8 cellular contexts compared by ENCODE assay signal in the genomic region with DNA sequence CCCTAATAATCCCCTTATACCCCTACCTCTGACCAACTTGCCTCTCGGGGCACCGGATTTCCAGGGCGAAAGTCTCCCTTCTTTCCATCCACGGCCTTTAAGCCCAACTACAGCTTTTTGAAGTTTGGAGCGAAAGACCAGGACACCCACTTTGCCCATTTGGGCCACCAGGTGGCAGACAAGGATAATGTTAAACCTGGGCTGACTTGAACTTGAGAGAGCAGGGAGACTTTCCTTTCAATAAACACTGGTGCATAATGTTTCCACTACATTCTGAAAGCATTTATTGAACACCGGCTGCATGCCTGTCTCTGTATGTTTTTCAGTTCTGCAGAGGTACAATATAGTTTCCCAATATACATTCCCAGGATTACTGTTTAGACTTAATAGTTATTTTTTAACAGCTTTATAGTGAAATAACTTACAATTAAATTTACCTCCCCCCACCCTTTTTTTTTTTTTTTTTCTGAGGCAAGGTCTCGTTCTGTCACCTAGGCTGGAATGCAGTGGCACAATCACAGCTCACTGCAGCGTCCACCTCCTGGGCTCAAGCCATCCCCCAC. TPM values are rescaled to one million over a fixed set of nuclear protein-coding genes. Genes with fewer than 3 reads are reported as not detected.
DNase-seq lines count a peak whose midpoint lies in the region; ATAC-seq and TF ChIP-seq lines count a peak whose summit lies in the region.

No MANE protein-coding gene starts in this region.

- H3K27ac Mint-ChIP-seq in MCF 10A (ENCODE audit: low read depth, unreplicated experiment) (peak overlapping the region; percentile 70), immature natural killer cell (peak overlapping the region in 1 of 6 donors; percentile 61)

- H3K4me1 Mint-ChIP-seq in MCF 10A (ENCODE audit: insufficient read depth, unreplicated experiment) (peaks cover 17% of the 10 kb centered on the region), immature natural killer cell (peaks cover 0 to 5% of the 10 kb centered on the region in 2 donors)

- H3K27me3 Mint-ChIP-seq in MCF 10A (ENCODE audit: insufficient read depth, unreplicated experiment) = no peaks in the 10 kb centered on the region
- peaks cover 8 to 21% (median 14%) of the 10 kb centered on the region in 3 donors for H3K27me3 Mint-ChIP-seq in immature natural killer cell (ENCODE audit: low read depth in 3 of 3)

- peak; percentile 56 for ATAC-seq in GM21529 (IDR thresholded peaks at IDR 0.05; ENCODE audit: unreplicated experiment)

- intact Hi-C loops in MCF 10A (cut with micrococcal nuclease) = loop anchor here (1.0 to 10.0 kb wide), 4 partner anchors 23 to 231 kb away; no protein-coding TSS in a partner anchor

- no TSS peak for BruUV-seq in MCF 10A (replicated peaks; lab: Mats Ljungman, UMichigan)

- no peak overlapping the region for H3K27ac ChIP-seq in VCaP

- POLR2A ChIA-PET in MCF 10A (lab: Yijun Ruan, JAX) = interaction anchor here (0.6 to 3.1 kb wide), 8 partner anchors 42 to 253 kb away, joined by 3 to 10 read pairs (median 4); a partner anchor contains a TSS

- H3K4me3 Mint-ChIP-seq in MCF 10A (ENCODE audit: unreplicated experiment) = peak overlapping the region; percentile 51
- H3K4me3 Mint-ChIP-seq in immature natural killer cell = no peak overlapping the region

- H3K36me3 Mint-ChIP-seq in MCF 10A (ENCODE audit: insufficient read depth, unreplicated experiment) (no peaks in the 10 kb centered on the region), immature natural killer cell (peaks cover 0 to 4% (median 0%) of the 10 kb centered on the region in 3 donors)

- CTCF ChIA-PET in MCF 10A (lab: Yijun Ruan, JAX) = interaction anchor here (0.5 to 3.5 kb wide), 24 partner anchors 8 to 560 kb away, joined by 3 to 37 read pairs (median 4); no protein-coding TSS in a partner anchor

- H3K9me3 Mint-ChIP-seq in MCF 10A (ENCODE audit: unreplicated experiment) (no peaks in the 10 kb centered on the region), immature natural killer cell (peaks cover 0 to 3% (median 0%) of the 10 kb centered on the region in 6 donors)

- DNase-seq in AG20443 (ENCODE audit: low spot score) (peak; percentile 86), NCI-H2171 treated with DMSO at 0.1 percent for 48 hours (lab: John Stamatoyannopoulos, UW) (peak; percentile 72), MCF 10A (ENCODE audit: unreplicated experiment) (peak; percentile 88), immature natural killer cell (peak; percentile 51 to 62 (median 52)), mesenteric fat pad (ENCODE audit: low spot score) (no peak)
- peak; percentile 59 to 79 (median 70) for DNase-seq in stimulated activated CD4-positive, alpha-beta T cell treated with anti-CD3 and anti-CD28 coated beads, Interleukin-12 subunit alpha, Interleukin-12 subunit beta, amount 100 ng/mL, for 48 hours (ENCODE audit: low read depth in 2 of 3, low spot score in 1 of 3)

- TF ChIP-seq CTCF in VCaP (conservative IDR thresholded peaks at IDR 0.05) (peak; percentile 70), MCF 10A (IDR thresholded peaks at IDR 0.05; ENCODE audit: unreplicated experiment) (peak; percentile 67)

RNA-seq across cellular contexts. Expression of a gene that starts 6.9 kb away (rescaled TPM):
- total RNA-seq in MCF 10A (2022) (0.52 and 0.65 TPM in 2 replicates), mesenteric fat pad (0.55 TPM)
- polyA plus RNA-seq in immature natural killer cell = not detected

RNA-seq across cellular contexts. Expression of a gene that starts 18.9 kb away (rescaled TPM):
- total RNA-seq in MCF 10A (2022) (65.7 and 68.7 TPM in 2 replicates), mesenteric fat pad (47.6 TPM)
- 10 to 100 TPM; 13.8 to 26.2 (median 19.5) TPM for polyA plus RNA-seq in immature natural killer cell

RNA-seq across cellular contexts. Expression of a gene that starts 20.0 kb away (rescaled TPM):
- total RNA-seq in MCF 10A (2022) = 133 and 159 TPM in 2 replicates
- polyA plus RNA-seq in immature natural killer cell = 100 to 1,000 TPM; 125 to 157 (median 132) TPM
- total RNA-seq in mesenteric fat pad = 63.1 TPM

RNA-seq across cellular contexts. Expression of a gene that starts 28.8 kb away (rescaled TPM):
- total RNA-seq in MCF 10A (2022) (0.29 TPM in 1 of 2 replicates, not detected in the other), mesenteric fat pad (3.4 TPM)
- polyA plus RNA-seq in immature natural killer cell = not detected

RNA-seq across cellular contexts. Expression of a gene that starts 34.2 kb away (rescaled TPM):
- total RNA-seq in MCF 10A (2022) = 5.1 and 6.6 TPM in 2 replicates
- 1 to 10 TPM in 1 of 3 donors, under 1 TPM in 1, not detected in 1; 0.98 to 1.6 TPM for polyA plus RNA-seq in immature natural killer cell
- 12.5 TPM for total RNA-seq in mesenteric fat pad
